ENCODE assay signal across 1 cellular context in genomic region chr1:167869157-167869951, GRCh38. TPM values are rescaled to one million over a fixed set of nuclear protein-coding genes. Genes with fewer than 3 reads are reported as not detected.
"Had no signal": no experiment of that assay in that cellular context is flagged by ENCODE, and none has a peak within 500 bp of the region (broad histone marks: within the 10 kb centered on the region; RNA-seq: fewer than 3 reads in every experiment).

No MANE protein-coding gene starts in this region.

RNA-seq across cellular contexts. Expression of gene ADCY10, which starts 44.6 kb away (rescaled TPM):
- total RNA-seq: activated T-cell treated with anti-CD3 and anti-CD28 coated beads, Interleukin-2, amount 50 U/mL, for 4 hours had no signal
